ENCODE assay signal across 9 cellular contexts in genomic region chr12:55828357-55828756, GRCh38. TPM values are rescaled to one million over a fixed set of nuclear protein-coding genes. Genes with fewer than 3 reads are reported as not detected.
DNase-seq lines count a peak whose midpoint lies in the region; ATAC-seq and TF ChIP-seq lines count a peak whose summit lies in the region.
"Had no signal": no experiment of that assay in that cellular context is flagged by ENCODE, and none has a peak within 500 bp of the region (broad histone marks: within the 10 kb centered on the region; RNA-seq: fewer than 3 reads in every experiment).

No MANE protein-coding gene starts in this region.

- H3K27ac ChIP-seq in CD4-positive, CD25-positive, alpha-beta regulatory T cell (ENCODE audit: insufficient read depth, low read length, poor library complexity, severe bottlenecking): peak overlapping the region; percentile 76
- no peak overlapping the region for H3K27ac ChIP-seq in duodenal mucosa (ENCODE audit: low read depth, low read length)

- no peaks in the 10 kb centered on the region for H3K9me3 ChIP-seq in CD4-positive, CD25-positive, alpha-beta regulatory T cell (ENCODE audit: control insufficient read depth in 2 of 2, low read length in 2 of 2)
- H3K9me3 ChIP-seq in duodenal mucosa (ENCODE audit: control insufficient read depth in 1 of 2, low read length in 2 of 2): no peaks in the 10 kb centered on the region
- no peaks in the 10 kb centered on the region for H3K9me3 ChIP-seq in neuron (ENCODE audit: low read length)

- peak overlapping the region; percentile 90 to 99 (median 98) for H3K4me3 Mint-ChIP-seq in CD4-positive, CD25-positive, alpha-beta regulatory T cell

- CTCF ChIA-PET in HEK293T (lab: Yijun Ruan, JAX): no interaction called here

- H3K27me3 ChIP-seq in CD4-positive, CD25-positive, alpha-beta regulatory T cell (ENCODE audit: control insufficient read depth, insufficient read depth, low read length): no peaks in the 10 kb centered on the region
- H3K27me3 ChIP-seq in duodenal mucosa (ENCODE audit: control insufficient read depth in 1 of 2, insufficient read depth in 2 of 2, low read length in 2 of 2) (no peaks in the 10 kb centered on the region), neuron (ENCODE audit: insufficient read depth, low read length) (no peaks in the 10 kb centered on the region)

- no peak for ATAC-seq in CD4-positive, CD25-positive, alpha-beta regulatory T cell (ENCODE audit: low read depth in 2 of 2)
- ATAC-seq in GM19035 (IDR thresholded peaks at IDR 0.05; ENCODE audit: unreplicated experiment): no peak
- no peak for ATAC-seq in HG03354 (IDR thresholded peaks at IDR 0.05; ENCODE audit: poor library complexity, severe bottlenecking, unreplicated experiment)

- peaks cover 11 to 78% (median 49%) of the 10 kb centered on the region in 4 donors for H3K4me1 Mint-ChIP-seq in CD4-positive, CD25-positive, alpha-beta regulatory T cell

- no peaks in the 10 kb centered on the region for H3K27me3 Mint-ChIP-seq in CD4-positive, CD25-positive, alpha-beta regulatory T cell

- H3K36me3 ChIP-seq in CD4-positive, CD25-positive, alpha-beta regulatory T cell (ENCODE audit: control insufficient read depth, insufficient read depth, low read length): no peaks in the 10 kb centered on the region
- H3K36me3 ChIP-seq in duodenal mucosa (ENCODE audit: control insufficient read depth in 1 of 2, insufficient read depth in 2 of 2, low read length in 2 of 2) (peaks cover 3 to 5% of the 10 kb centered on the region in 2 donors), neuron (ENCODE audit: insufficient read depth, low read length) (peaks cover 17% of the 10 kb centered on the region)

- POLR2A ChIA-PET in HEK293T (lab: Yijun Ruan, JAX): interaction anchor here (1.9 to 3.9 kb wide), 4 partner anchors 9 to 98 kb away, joined by 14 to 109 read pairs (median 51); partner anchors contain the start of genes ORMDL2, PYM1 and SARNP

- peak overlapping the region; percentile 56 to 99 (median 96) for H3K27ac Mint-ChIP-seq in CD4-positive, CD25-positive, alpha-beta regulatory T cell

- peak overlapping the region; percentile 8 to 70 for H3K9ac ChIP-seq in duodenal mucosa (ENCODE audit: low read depth in 1 of 2, low read length in 2 of 2)

- H2AFZ ChIP-seq in neuron (ENCODE audit: low read depth, low read length): no peak overlapping the region

- no peak for TF ChIP-seq CTCF in NB4 (IDR thresholded peaks at IDR 0.05; ENCODE audit: low read depth, low read length)

- H3K36me3 Mint-ChIP-seq in CD4-positive, CD25-positive, alpha-beta regulatory T cell: peaks cover 4% of the 10 kb centered on the region

- peaks cover 0 to 2% (median 0%) of the 10 kb centered on the region in 7 donors for H3K9me3 Mint-ChIP-seq in CD4-positive, CD25-positive, alpha-beta regulatory T cell

- H3K4me3 ChIP-seq in CD4-positive, CD25-positive, alpha-beta regulatory T cell (ENCODE audit: low read depth, low read length): peak overlapping the region; percentile 64
- H3K4me3 ChIP-seq in NB4 (ENCODE audit: low read depth, low read length): peak overlapping the region; percentile 90
- peak overlapping the region; percentile 82 to 95 for H3K4me3 ChIP-seq in duodenal mucosa (ENCODE audit: low read depth in 1 of 2, low read length in 2 of 2)
- peak overlapping the region; percentile 76 for H3K4me3 ChIP-seq in neuron (ENCODE audit: low read length)

- H3K4me1 ChIP-seq in CD4-positive, CD25-positive, alpha-beta regulatory T cell (ENCODE audit: control insufficient read depth, insufficient read depth, low read length, poor library complexity, severe bottlenecking): peaks cover 67% of the 10 kb centered on the region
- H3K4me1 ChIP-seq in duodenal mucosa (ENCODE audit: control insufficient read depth in 1 of 2, insufficient read depth in 2 of 2, low read length in 2 of 2) (peaks cover 40 to 45% of the 10 kb centered on the region in 2 donors), neuron (ENCODE audit: insufficient read depth, low read length) (peaks cover 30% of the 10 kb centered on the region)

- no peak for TF ChIP-seq POLR2A in NB4 (IDR thresholded peaks at IDR 0.05; ENCODE audit: extremely low read depth, insufficient read length)

- DNase-seq in CD4-positive, CD25-positive, alpha-beta regulatory T cell: no peak
- no peak for DNase-seq in NB4 (ENCODE audit: low read depth)
- DNase-seq in NCI-H1436 treated with DMSO at 0.1 percent for 48 hours (lab: John Stamatoyannopoulos, UW): no peak
- no peak for DNase-seq in HEK293T (ENCODE audit: extremely low spot score)
- DNase-seq: nucleus accumbens had no signal

TF ChIP-seq in HEK293T, 16 proteins besides CTCF, POLR2A, EP300 and RAD21:
- TF ChIP-seq HDGF (IDR thresholded peaks at IDR 0.05; ENCODE audit: borderline replicate concordance) (no peak), BHLHE40 (IDR thresholded peaks at IDR 0.05; ENCODE audit: borderline replicate concordance) (no peak), ELF4 (IDR thresholded peaks at IDR 0.05) (no peak), FOXA1 (IDR thresholded peaks at IDR 0.05) (no peak)

RNA-seq across cellular contexts. Expression of gene DNAJC14, which starts 1.0 kb away (rescaled TPM):
- 19.7 TPM for total RNA-seq in CD4-positive, CD25-positive, alpha-beta regulatory T cell
- polyA plus RNA-seq in CD4-positive, CD25-positive, alpha-beta regulatory T cell: 10 to 100 TPM; 38.3 to 43.0 (median 42.3) TPM

RNA-seq across cellular contexts. Expression of gene ORMDL2, which starts 10.5 kb away (rescaled TPM):
- total RNA-seq in CD4-positive, CD25-positive, alpha-beta regulatory T cell: 17.8 TPM
- polyA plus RNA-seq in CD4-positive, CD25-positive, alpha-beta regulatory T cell: 100 to 1,000 TPM; 132 to 199 (median 140) TPM

RNA-seq across cellular contexts. Expression of gene SARNP, which starts 10.8 kb away (rescaled TPM):
- total RNA-seq in CD4-positive, CD25-positive, alpha-beta regulatory T cell: 49.3 TPM
- 100 to 1,000 TPM; 109 to 159 (median 134) TPM for polyA plus RNA-seq in CD4-positive, CD25-positive, alpha-beta regulatory T cell

RNA-seq across cellular contexts. Expression of gene MMP19, which starts 14.4 kb away (rescaled TPM):
- not detected for total RNA-seq in CD4-positive, CD25-positive, alpha-beta regulatory T cell
- polyA plus RNA-seq in CD4-positive, CD25-positive, alpha-beta regulatory T cell: not detected
